In genomic region chr2:48448274-48449061, GRCh38 we compare ENCODE assay signal across 8 cellular contexts. TPM values are rescaled to one million over a fixed set of nuclear protein-coding genes. Genes with fewer than 3 reads are reported as not detected.
DNase-seq lines count a peak whose midpoint lies in the region; ATAC-seq and TF ChIP-seq lines count a peak whose summit lies in the region.

No MANE protein-coding gene starts in this region.

- peaks cover 17% of the 10 kb centered on the region for H3K36me3 Mint-ChIP-seq in central memory CD8-positive, alpha-beta T cell (ENCODE audit: insufficient read depth)

- TF ChIP-seq CTCF in omental fat pad (IDR thresholded peaks at IDR 0.05): no peak

- no peaks in the 10 kb centered on the region for H3K9me3 Mint-ChIP-seq in central memory CD8-positive, alpha-beta T cell

- peak; percentile 46 for ATAC-seq in GM21786 (IDR thresholded peaks at IDR 0.05; ENCODE audit: unreplicated experiment)
- peak; percentile 84 for ATAC-seq in central memory CD8-positive, alpha-beta T cell (replicated peaks; ENCODE audit: extremely low read depth, poor library complexity, severe bottlenecking)
- peak; percentile 76 for ATAC-seq in omental fat pad (ENCODE audit: low FRiP score)

- H3K4me3 Mint-ChIP-seq in central memory CD8-positive, alpha-beta T cell: peak overlapping the region; percentile 20

- peak; percentile 69 for DNase-seq in GF-D8 (lab: John Stamatoyannopoulos, UW)
- DNase-seq in NAMALWA (ENCODE audit: low spot score): peak; percentile 17
- DNase-seq in central memory CD8-positive, alpha-beta T cell (ENCODE audit: low spot score in 2 of 2): no peak
- DNase-seq in omental fat pad (ENCODE audit: low spot score): no peak
- no peak for DNase-seq in hippocampal formation (lab: John Stamatoyannopoulos, UW)
- DNase-seq in amygdala (lab: John Stamatoyannopoulos, UW): no peak
- DNase-seq in activated CD4-positive, alpha-beta T cell treated with anti-CD3 and anti-CD28 coated beads, Interleukin-2, amount 50 U/mL, for 48 hours: no peak

- H3K27me3 Mint-ChIP-seq in central memory CD8-positive, alpha-beta T cell: no peaks in the 10 kb centered on the region

- H3K4me1 Mint-ChIP-seq in central memory CD8-positive, alpha-beta T cell: peaks cover 20% of the 10 kb centered on the region

- H3K27ac Mint-ChIP-seq in central memory CD8-positive, alpha-beta T cell (ENCODE audit: low read depth): peak overlapping the region; percentile 87

RNA-seq across cellular contexts. Expression of gene PPP1R21, which starts 7.9 kb away (rescaled TPM):
- total RNA-seq in omental fat pad: 10 to 100 TPM; 22.7 to 37.5 (median 27.4) TPM

Comparison
In these comparisons a context has a peak if more than half of its experiments do, and no peak if none do; other contexts are left out.
1. DNase-seq: peak in GF-D8 (single experiment) and NAMALWA (single experiment); none in central memory CD8-positive, alpha-beta T cell (0 of 2), omental fat pad (single experiment), hippocampal formation (0 of 2), amygdala (0 of 56) and activated CD4-positive, alpha-beta T cell treated with anti-CD3 and anti-CD28 coated beads, Interleukin-2, amount 50 U/mL, for 48 hours (0 of 2).
2. Peak in every context shown above with its lines, with median percentiles within 50 percentile points of each other: ATAC-seq.